Comparison of ENCODE assay signal across 11 cellular contexts in genomic region chr1:118335372-118335771, GRCh38.
DNase-seq lines count a peak whose midpoint lies in the region; ATAC-seq, FAIRE-seq and TF ChIP-seq lines count a peak whose summit lies in the region.
"Had no signal": no experiment of that assay in that cellular context is flagged by ENCODE, and none has a peak within 500 bp of the region (broad histone marks: within the 10 kb centered on the region; RNA-seq: fewer than 3 reads in every experiment).

No MANE protein-coding gene starts in this region.

- DNase-seq in GM12892 (ENCODE audit: insufficient read length) (peak; percentile 4), fibroblast of mammary gland (ENCODE audit: low read depth) (peak; percentile 73), PC-3 (no peak), HTR-8/SVneo (ENCODE audit: insufficient read length, low spot score) (no peak), ovary (no peak), NCI-H2171 treated with DMSO at 0.1 percent for 48 hours (lab: John Stamatoyannopoulos, UW) (no peak)
- DNase-seq: activated CD4-positive, alpha-beta T cell treated with anti-CD3 and anti-CD28 coated beads for 4 hours had no signal

- H2AFZ ChIP-seq in PC-3 (ENCODE audit: low read length), result no peak overlapping the region

- peaks cover 5% of the 10 kb centered on the region for H3F3A ChIP-seq in PC-3 (ENCODE audit: low read length, unreplicated experiment)

- TF ChIP-seq CTCF in fibroblast of mammary gland (conservative IDR thresholded peaks at IDR 0.05; ENCODE audit: control insufficient read depth, insufficient read depth, low read depth, low read length), result no peak
- no peak for TF ChIP-seq CTCF in PC-3 (conservative IDR thresholded peaks at IDR 0.05; ENCODE audit: low read depth, low read length)
- TF ChIP-seq CTCF in ovary (IDR thresholded peaks at IDR 0.05), result no peak

- H3K27ac ChIP-seq in PC-3 (ENCODE audit: low read length), result no peak overlapping the region
- H3K27ac ChIP-seq in ovary, result no peak overlapping the region
- H3K27ac ChIP-seq: HL-60 had no signal

- intact Hi-C loops in PC-3 (cut with micrococcal nuclease), result no loop called here
- intact Hi-C loops in ovary (cut with DNase I), result no loop called here

- no peak for TF ChIP-seq EP300 in ovary (IDR thresholded peaks at IDR 0.05)

- H3K9me3 ChIP-seq in PC-3 (ENCODE audit: low read length) (no peaks in the 10 kb centered on the region), ovary (no peaks in the 10 kb centered on the region)

- WGBS in ovary, 3 donors, result 30 to 48% (median 45%) methylated on average over 2 of the region's 2 CpGs

- H3K4me2 ChIP-seq in PC-3 (ENCODE audit: low read length), result no peak overlapping the region

- H4K20me1 ChIP-seq in PC-3 (ENCODE audit: low read length), result no peaks in the 10 kb centered on the region

- no peaks in the 10 kb centered on the region for H3K36me3 ChIP-seq in PC-3 (ENCODE audit: low read depth, low read length)
- no peaks in the 10 kb centered on the region for H3K36me3 ChIP-seq in ovary

- H3K27me3 ChIP-seq in PC-3 (ENCODE audit: low read length), result no peaks in the 10 kb centered on the region
- peaks cover 3% of the 10 kb centered on the region for H3K27me3 ChIP-seq in ovary

- H3K79me2 ChIP-seq in PC-3 (ENCODE audit: low read length), result no peaks in the 10 kb centered on the region

- H3K4me3 ChIP-seq in fibroblast of mammary gland (ENCODE audit: control insufficient read depth, low read depth, low read length) (no peak overlapping the region), PC-3 (ENCODE audit: low read length) (no peak overlapping the region), ovary (no peak overlapping the region)

- ATAC-seq in GM21529 (IDR thresholded peaks at IDR 0.05; ENCODE audit: unreplicated experiment) (peak; percentile 96), HG03520 (IDR thresholded peaks at IDR 0.05; ENCODE audit: unreplicated experiment) (peak; percentile 95), PC-3 (no peak)

- peak; percentile 30 for FAIRE-seq in GM12892 (lab: Jason Lieb, UNC)
- FAIRE-seq in HTR-8/SVneo (lab: Jason Lieb, UNC), result no peak
- FAIRE-seq: endometrium had no signal

- POLR2A ChIA-PET in PC-3 (lab: Charles Lee; ENCODE audit: unreplicated experiment), result no interaction called here

- H3K4me1 ChIP-seq in PC-3 (ENCODE audit: insufficient read depth, low read length) (peaks cover 35% of the 10 kb centered on the region), ovary (ENCODE audit: insufficient read depth) (no peaks in the 10 kb centered on the region)

- no peak overlapping the region for H3K9ac ChIP-seq in PC-3 (ENCODE audit: low read length)

- TF ChIP-seq POLR2A in GM12892 (IDR thresholded peaks at IDR 0.05; ENCODE audit: low read depth, low read length) (no peak), ovary (IDR thresholded peaks at IDR 0.05) (no peak)

- no TSS peak for BruUV-seq in PC-3 (replicated peaks; lab: Mats Ljungman, UMichigan)

- H3K9me2 ChIP-seq in PC-3 (replicated peaks; ENCODE audit: low read length), result no peaks in the 10 kb centered on the region

- CTCF ChIA-PET in PC-3 (lab: Charles Lee), result no interaction called here

Comparison
In these comparisons a context has a peak if more than half of its experiments do, and no peak if none do; other contexts are left out.
1. DNase-seq: peak in GM12892 (single experiment) and fibroblast of mammary gland (single experiment); none in PC-3 (single experiment), HTR-8/SVneo (single experiment), ovary (0 of 5) and NCI-H2171 treated with DMSO at 0.1 percent for 48 hours (single experiment).